ENCODE assay signal across 8 cellular contexts in genomic region chr1:85894651-85895050, GRCh38.
DNase-seq lines count a peak whose midpoint lies in the region; ATAC-seq lines count a peak whose summit lies in the region.

No MANE protein-coding gene starts in this region.

- H3K4me1 Mint-ChIP-seq in effector memory CD8-positive, alpha-beta T cell (ENCODE audit: low read depth in 2 of 2) = no peaks in the 10 kb centered on the region

- H3K27me3 Mint-ChIP-seq in effector memory CD8-positive, alpha-beta T cell = no peaks in the 10 kb centered on the region

- DNase-seq in GM03348 (ENCODE audit: low spot score) (peak; percentile 57), MG63 (peak; percentile 38), iris pigment epithelial cell (ENCODE audit: low read depth) (peak; percentile 46)
- peak; percentile 3 to 5 for DNase-seq in activated CD4-positive, alpha-beta T cell treated with anti-CD3 and anti-CD28 coated beads, Interleukin-2, amount 50 U/mL, for 48 hours
- DNase-seq in effector memory CD8-positive, alpha-beta T cell = no peak

- peak; percentile 68 for ATAC-seq in GM21723 (IDR thresholded peaks at IDR 0.05; ENCODE audit: unreplicated experiment)
- no peak for ATAC-seq in HG02938 (IDR thresholded peaks at IDR 0.05; ENCODE audit: unreplicated experiment)
- ATAC-seq in HG03469 (IDR thresholded peaks at IDR 0.05; ENCODE audit: unreplicated experiment) = no peak
- no peak for ATAC-seq in effector memory CD8-positive, alpha-beta T cell (replicated peaks)

- no peak overlapping the region for H3K4me3 Mint-ChIP-seq in effector memory CD8-positive, alpha-beta T cell

- H3K36me3 Mint-ChIP-seq in effector memory CD8-positive, alpha-beta T cell (ENCODE audit: insufficient read depth) = no peaks in the 10 kb centered on the region

- no peak overlapping the region for H3K27ac Mint-ChIP-seq in effector memory CD8-positive, alpha-beta T cell

- peaks cover 0 to 3% of the 10 kb centered on the region in 2 donors for H3K9me3 Mint-ChIP-seq in effector memory CD8-positive, alpha-beta T cell

- no peak overlapping the region for H3K4me3 ChIP-seq in MG63

- no peaks in the 10 kb centered on the region for H3K9me3 ChIP-seq in MG63

- no peaks in the 10 kb centered on the region for H3K27me3 ChIP-seq in MG63

- H3K36me3 ChIP-seq in MG63 = no peaks in the 10 kb centered on the region

Comparison
In these comparisons a context has a peak if more than half of its experiments do, and no peak if none do; other contexts are left out.
1. DNase-seq: peak in GM03348 (single experiment), MG63 (single experiment), activated CD4-positive, alpha-beta T cell treated with anti-CD3 and anti-CD28 coated beads, Interleukin-2, amount 50 U/mL, for 48 hours (2 of 2) and iris pigment epithelial cell (single experiment); none in effector memory CD8-positive, alpha-beta T cell (0 of 3).